ENCODE assay signal across 16 cellular contexts in the genomic region with DNA sequence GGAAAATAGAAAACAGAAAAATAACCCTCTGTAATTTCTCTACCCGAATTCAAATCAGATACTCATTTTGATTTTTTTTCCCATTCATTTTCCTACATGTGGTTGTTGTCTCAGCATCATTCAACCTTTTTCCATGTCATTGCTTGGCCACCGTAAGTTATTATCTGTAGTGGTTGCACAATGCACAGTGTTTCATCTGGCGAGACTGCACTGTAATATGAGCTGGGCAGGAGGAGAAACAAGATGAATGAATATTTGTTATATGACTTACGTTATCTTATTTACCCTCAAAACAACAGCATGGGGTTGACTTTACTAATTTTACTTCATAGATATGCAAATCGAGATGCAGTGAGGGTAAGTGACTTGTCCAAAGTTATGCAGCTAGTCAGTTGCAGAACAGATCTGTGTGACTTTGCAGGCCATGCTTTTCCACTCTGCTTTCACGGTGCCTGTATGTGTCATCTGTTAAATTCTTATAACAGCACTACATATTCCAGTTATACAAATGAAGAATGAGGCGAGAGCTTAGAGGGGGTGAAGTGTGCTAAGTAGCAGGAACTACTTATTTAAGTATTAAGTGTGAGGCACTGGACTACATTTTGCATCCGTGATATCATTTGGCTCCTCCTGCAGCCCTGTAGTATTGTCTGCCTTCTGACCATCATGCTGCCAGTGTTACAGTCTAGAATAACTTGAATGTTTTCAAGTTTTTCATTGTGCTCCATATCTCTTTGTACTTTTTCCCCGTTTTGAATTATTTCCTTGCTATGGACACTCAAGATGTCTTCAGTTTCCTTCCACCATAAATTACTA. TPM values are rescaled to one million over a fixed set of nuclear protein-coding genes. Genes with fewer than 3 reads are reported as not detected.
DNase-seq lines count a peak whose midpoint lies in the region; ATAC-seq, FAIRE-seq and TF ChIP-seq lines count a peak whose summit lies in the region.
"Had no signal": no experiment of that assay in that cellular context is flagged by ENCODE, and none has a peak within 500 bp of the region (broad histone marks: within the 10 kb centered on the region; RNA-seq: fewer than 3 reads in every experiment).

No MANE protein-coding gene starts in this region.

- no peak overlapping the region for H2AFZ ChIP-seq in K562 (ENCODE audit: low read depth, low read length)

- TF ChIP-seq EP300 in Ishikawa (IDR thresholded peaks at IDR 0.05; ENCODE audit: borderline replicate concordance), result no peak
- TF ChIP-seq EP300 in K562 (IDR thresholded peaks at IDR 0.05; ENCODE audit: low read length), result no peak

- TF ChIP-seq POLR2A in K562 (conservative IDR thresholded peaks at IDR 0.05), result no peak

- H3K4me2 ChIP-seq in K562 (ENCODE audit: insufficient read depth, low read length), result no peak overlapping the region
- H3K4me2 ChIP-seq: smooth muscle cell had no signal

- H3K27me3 Mint-ChIP-seq in activated CD8-positive, alpha-beta T cell treated with anti-CD3 and anti-CD28 coated beads for 36 hours, result no peaks in the 10 kb centered on the region
- H3K27me3 Mint-ChIP-seq: CD4-positive, alpha-beta T cell had no signal

- TF ChIP-seq RAD21 in Ishikawa (IDR thresholded peaks at IDR 0.05; ENCODE audit: low read depth), result no peak
- no peak for TF ChIP-seq RAD21 in K562 (CRISPR knock-in tag; conservative IDR thresholded peaks at IDR 0.05 in 1 of 2, IDR thresholded peaks at IDR 0.05 in 1 of 2)

- no peak for TF ChIP-seq CTCF in K562 (IDR thresholded peaks at IDR 0.05 in 2 of 3, conservative IDR thresholded peaks at IDR 0.05 in 1 of 3; ENCODE audit: insufficient read depth in 2 of 3, low read depth in 1 of 3, low read length in 3 of 3)
- no peak for TF ChIP-seq CTCF in activated CD8-positive, alpha-beta T cell treated with anti-CD3 and anti-CD28 coated beads for 36 hours (IDR thresholded peaks at IDR 0.05)

- peak; percentile 71 for DNase-seq in AG20443 (ENCODE audit: low spot score)
- no peak for DNase-seq in K562 (ENCODE audit: extremely low read depth in 1 of 4, low spot score in 3 of 4)
- no peak for DNase-seq in left lobe of liver (ENCODE audit: low spot score)
- no peak for DNase-seq in activated CD8-positive, alpha-beta T cell treated with anti-CD3 and anti-CD28 coated beads for 36 hours
- no peak for DNase-seq in SW480 (ENCODE audit: low spot score)
- no peak for DNase-seq in COLO668 (lab: John Stamatoyannopoulos, UW; ENCODE audit: unreplicated experiment)
- DNase-seq: activated CD4-positive, CD25-positive, alpha-beta regulatory T cell; activated T-cell treated with anti-CD3 and anti-CD28 coated beads for 4 hours; CD4-positive, alpha-beta T cell; NCI-H1092; NCI-H69 had no signal

- POLR2A ChIA-PET in K562 (lab: Yijun Ruan, JAX), result no interaction called here
- POLR2A ChIA-PET in activated CD8-positive, alpha-beta T cell treated with anti-CD3 and anti-CD28 coated beads for 36 hours (lab: Charles Lee), result interaction anchor here (0.6 kb wide), 1 partner anchor 18 kb away, joined by 3 read pairs; no protein-coding TSS in a partner anchor

- WGBS in K562 (ENCODE audit: insufficient coverage, low coverage, missing lambda C conversion rate), result 30% methylated on average over 9 of the region's 9 CpGs

- CTCF ChIA-PET in K562 (lab: Yijun Ruan, JAX; ENCODE audit: low intra/inter-chr PET ratio), result no interaction called here
- CTCF ChIA-PET in activated CD8-positive, alpha-beta T cell treated with anti-CD3 and anti-CD28 coated beads for 36 hours (lab: Charles Lee), result no interaction called here

- no peaks in the 10 kb centered on the region for H4K20me1 ChIP-seq in K562 (replicated peaks; ENCODE audit: control insufficient read depth, insufficient read depth, low read length)

- H3K9me1 ChIP-seq in K562 (ENCODE audit: control insufficient read depth, insufficient read depth, low read length), result no peaks in the 10 kb centered on the region

- BruUV-seq in K562 (replicated peaks; lab: Mats Ljungman, UMichigan), result no TSS peak

- H3K9ac ChIP-seq in K562 (ENCODE audit: insufficient read depth in 1 of 2, low read depth in 2 of 2, low read length in 2 of 2), result no peak overlapping the region

- no peaks in the 10 kb centered on the region for H3K36me3 ChIP-seq in K562 (ENCODE audit: control insufficient read depth, insufficient read depth, low read length)
- H3K36me3 ChIP-seq: ascending aorta had no signal

- H3K4me3 ChIP-seq in K562, result no peak overlapping the region
- H3K4me3 ChIP-seq: ascending aorta, smooth muscle cell had no signal

- in situ Hi-C loops in K562 (cut with MboI), result no loop called here

- no peak overlapping the region for H3K27ac ChIP-seq in K562 (ENCODE audit: extremely low read depth, low read depth, low read length)
- H3K27ac ChIP-seq: ascending aorta had no signal

- peaks cover 20% of the 10 kb centered on the region for H3K36me3 Mint-ChIP-seq in activated CD8-positive, alpha-beta T cell treated with anti-CD3 and anti-CD28 coated beads for 36 hours (ENCODE audit: low read depth)

- intact Hi-C loops in K562 (cut with micrococcal nuclease), result no loop called here
- intact Hi-C loops in activated CD8-positive, alpha-beta T cell treated with anti-CD3 and anti-CD28 coated beads for 36 hours (cut with micrococcal nuclease), result no loop called here

- no peak for FAIRE-seq in K562 (lab: Jason Lieb, UNC)

- H3K4me1 Mint-ChIP-seq in activated CD8-positive, alpha-beta T cell treated with anti-CD3 and anti-CD28 coated beads for 36 hours (ENCODE audit: low read depth), result peaks cover 8% of the 10 kb centered on the region

- H3K79me2 ChIP-seq in K562 (ENCODE audit: control insufficient read depth, insufficient read depth, low read length), result no peaks in the 10 kb centered on the region

- no peaks in the 10 kb centered on the region for H3K4me1 ChIP-seq in K562 (replicated peaks in 1 of 2; ENCODE audit: control insufficient read depth in 2 of 2, insufficient read depth in 2 of 2, low read length in 2 of 2)

- no peak overlapping the region for H3K27ac Mint-ChIP-seq in activated CD8-positive, alpha-beta T cell treated with anti-CD3 and anti-CD28 coated beads for 36 hours
- H3K27ac Mint-ChIP-seq: CD4-positive, alpha-beta T cell had no signal

- H3K9me3 Mint-ChIP-seq in activated CD8-positive, alpha-beta T cell treated with anti-CD3 and anti-CD28 coated beads for 36 hours, result no peaks in the 10 kb centered on the region
- H3K9me3 Mint-ChIP-seq: CD4-positive, alpha-beta T cell had no signal

- no peak overlapping the region for H3K4me3 Mint-ChIP-seq in activated CD8-positive, alpha-beta T cell treated with anti-CD3 and anti-CD28 coated beads for 36 hours
- H3K4me3 Mint-ChIP-seq: CD4-positive, alpha-beta T cell had no signal

- no peak for ATAC-seq in K562
- ATAC-seq in left lobe of liver, result peak; percentile 68
- no peak for ATAC-seq in activated CD8-positive, alpha-beta T cell treated with anti-CD3 and anti-CD28 coated beads for 36 hours
- ATAC-seq in GM18873 (IDR thresholded peaks at IDR 0.05; ENCODE audit: low FRiP score, unreplicated experiment), result no peak
- ATAC-seq: SK-N-SH treated with all-trans-retinoic acid at 6 μM for 48 hours had no signal

- no peaks in the 10 kb centered on the region; a peak in 1 of 5 replicates for H3K27me3 ChIP-seq in K562 (ENCODE audit: control insufficient read depth in 2 of 2, insufficient read depth in 2 of 2, low read length in 2 of 2)
- H3K27me3 ChIP-seq: ascending aorta had no signal

- H3K9me3 ChIP-seq in K562 (replicated peaks; ENCODE audit: control insufficient read depth, insufficient read depth, low read depth, low read length), result no peaks in the 10 kb centered on the region
- H3K9me3 ChIP-seq: ascending aorta had no signal

TF ChIP-seq in Ishikawa, 13 proteins besides CTCF, POLR2A, EP300 and RAD21:
- TF ChIP-seq TCF12 (IDR thresholded peaks at IDR 0.05; ENCODE audit: low read depth), result no peak
- TF ChIP-seq CREB1 (IDR thresholded peaks at IDR 0.05; ENCODE audit: low read depth), result no peak
- peak; percentile 65 for TF ChIP-seq CEBPB (IDR thresholded peaks at IDR 0.05)

TF ChIP-seq in K562, 482 proteins besides CTCF, POLR2A, EP300 and RAD21 (continues in another document):
- no peak for TF ChIP-seq HEY1 (CRISPR knock-in tag; IDR thresholded peaks at IDR 0.05; ENCODE audit: borderline replicate concordance)
- TF ChIP-seq CEBPG (CRISPR knock-in tag; IDR thresholded peaks at IDR 0.05), result no peak
- TF ChIP-seq CEBPG (tag; conservative IDR thresholded peaks at IDR 0.05 in 1 of 2, IDR thresholded peaks at IDR 0.05 in 1 of 2), result peak; percentile 54 to 79; a peak in 3 of 4 replicates
- TF ChIP-seq, protein P1, sequence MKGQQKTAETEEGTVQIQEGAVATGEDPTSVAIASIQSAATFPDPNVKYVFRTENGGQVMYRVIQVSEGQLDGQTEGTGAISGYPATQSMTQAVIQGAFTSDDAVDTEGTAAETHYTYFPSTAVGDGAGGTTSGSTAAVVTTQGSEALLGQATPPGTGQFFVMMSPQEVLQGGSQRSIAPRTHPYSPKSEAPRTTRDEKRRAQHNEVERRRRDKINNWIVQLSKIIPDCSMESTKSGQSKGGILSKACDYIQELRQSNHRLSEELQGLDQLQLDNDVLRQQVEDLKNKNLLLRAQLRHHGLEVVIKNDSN (CRISPR knock-in tag; IDR thresholded peaks at IDR 0.05), result no peak

RNA-seq across cellular contexts. Expression of a gene that starts 56.7 kb away (rescaled TPM):
- 2.8 and 9.9 TPM in 2 replicates for total RNA-seq in K562 (2011; cell fraction: chromatin; rRNA removed; ENCODE audit: low replicate concordance)
- total RNA-seq in K562 (2011; cell fraction: nucleolus; rRNA removed), result 2.5 and 3.2 TPM in 2 replicates
- total RNA-seq in K562 (2011; cell fraction: nucleoplasm; rRNA removed), result 2.3 and 4.0 TPM in 2 replicates
- total RNA-seq in K562 (2014; rRNA removed) (7.7 and 8.6 TPM in 2 replicates), K562 (2014; rRNA removed; fragmentation: Illumina TruSeq; extraction: Trizol) (12.0 and 14.3 TPM in 2 replicates), K562 (2015; rRNA removed; fragmentation: Illumina TruSeq; extraction: Trizol) (11.6 and 13.8 TPM in 2 replicates), K562 (2021) (9.8 and 9.9 TPM in 2 replicates), left lobe of liver (24.3 TPM)
- polyA plus RNA-seq in K562 (2011; rRNA removed) (7.6 and 8.8 TPM in 2 replicates), K562 (2014; fragmentation: Illumina TruSeq; extraction: Trizol) (9.5 and 11.8 TPM in 2 replicates), K562 (2014; fragmentation: Nextera tagmentation; extraction: Ambion mirVana) (1 to 10 TPM; 2.7 to 4.8 TPM), K562 (2014; rRNA removed) (7.1 and 8.6 TPM in 2 replicates)
- 1.3 and 2.5 TPM in 2 replicates for polyA plus RNA-seq in K562 (2011; cell fraction: cytosol; rRNA removed)
- polyA plus RNA-seq in K562 (2011; cell fraction: nucleus; rRNA removed), result 8.6 and 11.3 TPM in 2 replicates
- 7.4 and 9.2 TPM in 2 replicates for polyA plus RNA-seq in K562 (2012)
- polyA minus RNA-seq in K562 (2011; rRNA and poly(A)+ RNA removed), result 14.2 and 16.1 TPM in 2 replicates
- polyA minus RNA-seq in K562 (2011; cell fraction: cytosol; rRNA and poly(A)+ RNA removed), result 4.1 and 6.2 TPM in 2 replicates
- polyA minus RNA-seq in K562 (2011; cell fraction: nucleus; rRNA and poly(A)+ RNA removed), result 2.7 and 5.1 TPM in 2 replicates
- 10 to 100 TPM; 14.9 to 16.8 TPM for total RNA-seq in activated CD8-positive, alpha-beta T cell treated with anti-CD3 and anti-CD28 coated beads for 36 hours
